8 cellular contexts compared by ENCODE assay signal in genomic region chr16:21950782-21951521, GRCh38. TPM values are rescaled to one million over a fixed set of nuclear protein-coding genes. Genes with fewer than 3 reads are reported as not detected.
DNase-seq lines count a peak whose midpoint lies in the region; ATAC-seq and TF ChIP-seq lines count a peak whose summit lies in the region.

No MANE protein-coding gene starts in this region.

- peak overlapping the region; percentile 46 to 79 (median 64) for H3K4me3 Mint-ChIP-seq in CD4-positive, CD25-positive, alpha-beta regulatory T cell

- H3K4me2 ChIP-seq in GM23248 (ENCODE audit: unreplicated experiment) = no peak overlapping the region

- WGBS in GM23248 (ENCODE audit: low coverage in 1 of 2, low lambda C conversion rate in 2 of 2, missing lambda C conversion rate in 2 of 2), 2 experiments = 79 to 82% methylated on average over 7 of the region's 7 CpGs

- peak overlapping the region; percentile 98 for H3K4me3 ChIP-seq in CD4-positive, CD25-positive, alpha-beta regulatory T cell (ENCODE audit: low read depth, low read length)
- H3K4me3 ChIP-seq in GM23248 (no peak overlapping the region), epithelial cell of esophagus (ENCODE audit: low read length) (no peak overlapping the region), retinal pigment epithelial cell (ENCODE audit: low read length) (no peak overlapping the region)

- peaks cover 28 to 78% (median 43%) of the 10 kb centered on the region in 4 donors for H3K4me1 Mint-ChIP-seq in CD4-positive, CD25-positive, alpha-beta regulatory T cell

- no peaks in the 10 kb centered on the region for H3K27me3 ChIP-seq in CD4-positive, CD25-positive, alpha-beta regulatory T cell (ENCODE audit: control insufficient read depth, insufficient read depth, low read length)
- H3K27me3 ChIP-seq in GM23248 (replicated peaks; ENCODE audit: insufficient read depth) = no peaks in the 10 kb centered on the region

- H3K27ac ChIP-seq in CD4-positive, CD25-positive, alpha-beta regulatory T cell (ENCODE audit: insufficient read depth, low read length, poor library complexity, severe bottlenecking) = peak overlapping the region; percentile 99
- no peak overlapping the region for H3K27ac ChIP-seq in GM23248

- 0 out of 2 replicates have a peak, but pooled peaks cover 3% of the 10 kb centered on the region for H3F3A ChIP-seq in GM23248 (ENCODE audit: insufficient read depth)

- no peaks in the 10 kb centered on the region for H3K9me3 ChIP-seq in CD4-positive, CD25-positive, alpha-beta regulatory T cell (ENCODE audit: control insufficient read depth in 2 of 2, low read length in 2 of 2)
- no peaks in the 10 kb centered on the region for H3K9me3 ChIP-seq in GM23248 (ENCODE audit: low read depth)

- H3K27me3 Mint-ChIP-seq in CD4-positive, CD25-positive, alpha-beta regulatory T cell = no peaks in the 10 kb centered on the region

- no peak overlapping the region for H2AFZ ChIP-seq in GM23248

- H3K9ac ChIP-seq in GM23248 = no peak overlapping the region

- TF ChIP-seq CTCF in epithelial cell of esophagus (IDR thresholded peaks at IDR 0.05; ENCODE audit: insufficient read depth, low read depth, low read length, missing control alignments) = peak; percentile 60
- TF ChIP-seq CTCF in retinal pigment epithelial cell (conservative IDR thresholded peaks at IDR 0.05; ENCODE audit: low read depth, low read length) = peak; percentile 50

- no peaks in the 10 kb centered on the region for H3K36me3 ChIP-seq in CD4-positive, CD25-positive, alpha-beta regulatory T cell (ENCODE audit: control insufficient read depth, insufficient read depth, low read length)
- no peaks in the 10 kb centered on the region for H3K36me3 ChIP-seq in GM23248 (ENCODE audit: low read depth)

- ATAC-seq in CD4-positive, CD25-positive, alpha-beta regulatory T cell (ENCODE audit: low read depth in 2 of 2) = no peak
- ATAC-seq in GM19035 (IDR thresholded peaks at IDR 0.05; ENCODE audit: unreplicated experiment) (no peak), Right ventricle myocardium inferior (no peak), HG03457 (IDR thresholded peaks at IDR 0.05; ENCODE audit: unreplicated experiment) (no peak)

- intact Hi-C loops in Right ventricle myocardium inferior (cut with DNase I) = loop anchor here (5.0 kb wide), 1 partner anchor 126 kb away; no protein-coding TSS in a partner anchor

- H3K9me3 Mint-ChIP-seq in CD4-positive, CD25-positive, alpha-beta regulatory T cell = no peaks in the 10 kb centered on the region

- peak in 2 of 3 donors; percentile 46 to 59 for DNase-seq in CD4-positive, CD25-positive, alpha-beta regulatory T cell
- DNase-seq in GM23248 (peak; percentile 63), SKM-1 (lab: John Stamatoyannopoulos, UW; ENCODE audit: unreplicated experiment) (peak; percentile 8), epithelial cell of esophagus (ENCODE audit: low read depth) (peak; percentile 55), retinal pigment epithelial cell (ENCODE audit: low read depth) (no peak), Right ventricle myocardium inferior (ENCODE audit: missing footprints) (no peak)

- H3K79me2 ChIP-seq in GM23248 (ENCODE audit: insufficient read depth) = peaks cover 52% of the 10 kb centered on the region

- no peaks in the 10 kb centered on the region for H4K20me1 ChIP-seq in GM23248 (ENCODE audit: insufficient read depth)

- peaks cover 57% of the 10 kb centered on the region for H3K4me1 ChIP-seq in CD4-positive, CD25-positive, alpha-beta regulatory T cell (ENCODE audit: control insufficient read depth, insufficient read depth, low read length, poor library complexity, severe bottlenecking)
- peaks cover 11% of the 10 kb centered on the region for H3K4me1 ChIP-seq in GM23248 (ENCODE audit: insufficient read depth)

- in situ Hi-C loops in GM23248 (cut with MboI) = no loop called here

- no peaks in the 10 kb centered on the region for H3K9me2 ChIP-seq in GM23248 (ENCODE audit: insufficient read depth)

- peak overlapping the region; percentile 78 to 96 (median 88) for H3K27ac Mint-ChIP-seq in CD4-positive, CD25-positive, alpha-beta regulatory T cell

- H3K36me3 Mint-ChIP-seq in CD4-positive, CD25-positive, alpha-beta regulatory T cell = peaks cover 14% of the 10 kb centered on the region

RNA-seq across cellular contexts. Expression of gene UQCRC2, which starts 2.2 kb away (rescaled TPM):
- 217 TPM for total RNA-seq in CD4-positive, CD25-positive, alpha-beta regulatory T cell
- polyA plus RNA-seq in CD4-positive, CD25-positive, alpha-beta regulatory T cell = 100 to 1,000 TPM; 164 to 218 (median 194) TPM
- total RNA-seq in GM23248 (2014; rRNA removed; shearing (Covaris generic)) = 116 and 129 TPM in 2 replicates
- 107 and 116 TPM in 2 replicates for polyA plus RNA-seq in GM23248 (2016; fragmentation: Nextera tagmentation; extraction: Ambion mirVana)
- total RNA-seq in Right ventricle myocardium inferior = 906 TPM

RNA-seq across cellular contexts. Expression of gene PDZD9, which starts 50.0 kb away (rescaled TPM):
- total RNA-seq in CD4-positive, CD25-positive, alpha-beta regulatory T cell = not detected
- polyA plus RNA-seq in CD4-positive, CD25-positive, alpha-beta regulatory T cell = under 1 TPM in 2 of 4 donors, not detected in 2; 0.22 to 0.28 TPM
- not detected in 2 replicates for total RNA-seq in GM23248 (2014; rRNA removed; shearing (Covaris generic))
- not detected in 2 replicates for polyA plus RNA-seq in GM23248 (2016; fragmentation: Nextera tagmentation; extraction: Ambion mirVana)
- total RNA-seq in Right ventricle myocardium inferior = not detected

RNA-seq across cellular contexts. Expression of gene MOSMO, which starts 57.0 kb away (rescaled TPM):
- total RNA-seq in CD4-positive, CD25-positive, alpha-beta regulatory T cell = 13.1 TPM
- 1 to 10 TPM; 3.9 to 5.2 (median 4.1) TPM for polyA plus RNA-seq in CD4-positive, CD25-positive, alpha-beta regulatory T cell
- 11.7 and 17.1 TPM in 2 replicates for total RNA-seq in GM23248 (2014; rRNA removed; shearing (Covaris generic))
- 2.3 and 2.7 TPM in 2 replicates for polyA plus RNA-seq in GM23248 (2016; fragmentation: Nextera tagmentation; extraction: Ambion mirVana)
- 9.9 TPM for total RNA-seq in Right ventricle myocardium inferior

Comparison
In these comparisons a context has a peak if more than half of its experiments do, and no peak if none do; other contexts are left out.
1. DNase-seq: peak in CD4-positive, CD25-positive, alpha-beta regulatory T cell (2 of 3), GM23248 (single experiment), SKM-1 (single experiment) and epithelial cell of esophagus (single experiment); none in retinal pigment epithelial cell (single experiment) and Right ventricle myocardium inferior (single experiment).